ENCODE assay signal across 2 cellular contexts in the genomic region with DNA sequence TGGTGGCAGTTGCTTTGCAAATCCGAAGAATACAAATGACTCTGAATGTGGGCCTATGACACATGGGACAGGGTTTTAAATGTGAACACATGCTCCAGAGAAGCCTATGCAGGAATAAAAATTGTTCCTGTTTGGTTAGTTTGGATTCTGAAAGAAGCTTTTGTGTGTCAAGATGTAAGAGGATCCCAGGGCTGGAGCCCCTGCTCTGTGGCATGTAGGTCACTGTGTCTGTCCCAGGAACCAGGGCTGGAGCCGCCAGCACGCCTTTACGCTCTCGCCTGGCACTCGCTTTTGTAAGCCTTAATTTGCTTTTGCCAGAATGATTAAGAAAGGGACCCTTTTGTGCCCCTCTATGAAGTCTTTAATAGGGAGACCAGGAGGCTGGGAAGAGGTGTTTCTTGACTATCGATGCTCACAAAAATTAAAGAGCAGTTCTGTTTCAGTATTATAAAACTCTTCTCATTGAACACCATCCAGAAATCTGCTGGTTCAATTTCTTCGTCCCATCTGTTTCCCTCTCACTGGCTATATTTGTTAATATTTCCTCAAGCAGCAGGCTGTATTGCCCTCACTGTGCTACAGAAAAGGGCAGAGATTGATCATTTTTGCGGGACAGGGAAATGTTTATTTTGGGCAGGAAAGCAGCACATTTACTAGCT.
TF ChIP-seq lines count a peak whose summit lies in the region.

No MANE protein-coding gene starts in this region.

TF ChIP-seq in H1, 55 proteins besides CTCF, POLR2A, EP300 and RAD21:
- TF ChIP-seq SP2 (IDR thresholded peaks at IDR 0.05; ENCODE audit: low read length), result no peak
- no peak for TF ChIP-seq TEAD4 (IDR thresholded peaks at IDR 0.05; ENCODE audit: low read depth, low read length)
- TF ChIP-seq, protein P1, sequence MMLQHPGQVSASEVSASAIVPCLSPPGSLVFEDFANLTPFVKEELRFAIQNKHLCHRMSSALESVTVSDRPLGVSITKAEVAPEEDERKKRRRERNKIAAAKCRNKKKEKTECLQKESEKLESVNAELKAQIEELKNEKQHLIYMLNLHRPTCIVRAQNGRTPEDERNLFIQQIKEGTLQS (IDR thresholded peaks at IDR 0.05; ENCODE audit: insufficient read depth, low read depth, low read length), result no peak
- no peak for TF ChIP-seq RFX5 (IDR thresholded peaks at IDR 0.05; ENCODE audit: borderline replicate concordance, low read depth, low read length)
- no peak for TF ChIP-seq CEBPB (IDR thresholded peaks at IDR 0.05; ENCODE audit: low read depth, low read length)
- no peak for TF ChIP-seq NANOG (IDR thresholded peaks at IDR 0.05; ENCODE audit: insufficient read depth, low read depth, low read length, poor library complexity, severe bottlenecking)
- no peak for TF ChIP-seq TAF1 (IDR thresholded peaks at IDR 0.05; ENCODE audit: low read depth, low read length)
- no peak for TF ChIP-seq CBX8 (IDR thresholded peaks at IDR 0.05; ENCODE audit: borderline replicate concordance, low read depth, low read length)
- no peak for TF ChIP-seq CREB1 (IDR thresholded peaks at IDR 0.05)
- no peak for TF ChIP-seq SIN3A (conservative IDR thresholded peaks at IDR 0.05 in 1 of 2, IDR thresholded peaks at IDR 0.05 in 1 of 2; ENCODE audit: low read depth in 1 of 2, low read length in 2 of 2)

TF ChIP-seq in neural cell, 6 proteins besides CTCF, POLR2A, EP300 and RAD21:
- no peak for TF ChIP-seq EZH2 (IDR thresholded peaks at IDR 0.05; ENCODE audit: borderline replicate concordance, insufficient read depth, low read length, poor library complexity, severe bottlenecking)
- TF ChIP-seq MXI1 (conservative IDR thresholded peaks at IDR 0.05; ENCODE audit: poor library complexity, severe bottlenecking), result no peak
- TF ChIP-seq POLR2AphosphoS5 (IDR thresholded peaks at IDR 0.05), result no peak
